In genomic region chr19:30312582-30313352, GRCh38 we compare ENCODE assay signal across 22 cellular contexts. TPM values are rescaled to one million over a fixed set of nuclear protein-coding genes. Genes with fewer than 3 reads are reported as not detected.
"Had no signal": no experiment of that assay in that cellular context is flagged by ENCODE, and none has a peak within 500 bp of the region (broad histone marks: within the 10 kb centered on the region; RNA-seq: fewer than 3 reads in every experiment).

No MANE protein-coding gene starts in this region.

- H3K4me1 ChIP-seq: heart left ventricle had no signal

- DNase-seq: activated CD4-positive, alpha-beta T cell treated with anti-CD3 and anti-CD28 coated beads, Interleukin-2, amount 10 ng/mL, durations not matched to agents 24 days and 14 days; activated CD8-positive, alpha-beta memory T cell treated with anti-CD3 and anti-CD28 coated beads, Interleukin-2, amount 10 ng/mL, durations not matched to agents 7 days and 5 days; activated CD8-positive, alpha-beta T cell treated with anti-CD3 and anti-CD28 coated beads for 36 hours; activated effector memory CD4-positive, alpha-beta T cell treated with anti-CD3 and anti-CD28 coated beads, Interleukin-2, amount 50 U/mL, for 16 hours; activated naive CD4-positive, alpha-beta T cell treated with anti-CD3 and anti-CD28 coated beads, Interleukin-2, amount 10 ng/mL, durations not matched to agents 7 days and 5 days; activated T-cell treated with anti-CD3 and anti-CD28 coated beads for 4 hours; amygdala; cortex of kidney; heart left ventricle; naive thymus-derived CD4-positive, alpha-beta T cell; small intestine; stimulated activated CD4-positive, alpha-beta T cell treated with anti-CD3 and anti-CD28 coated beads, Interleukin-2, amount 100 ng/mL, for 24 hours; stimulated activated naive B cell treated with anti-CD40 and anti-IgM and Interleukin-4, amounts not matched to agents 10 μg/mL and 1 μg/mL and 100 μg/mL, for 72 hours had no signal

- H3K4me3 ChIP-seq: heart left ventricle, lung, thoracic aorta had no signal

- H3K27me3 Mint-ChIP-seq: activated CD4-positive, alpha-beta T cell treated with anti-CD3 and anti-CD28 coated beads, Interleukin-2, amount 10 ng/mL, durations not matched to agents 24 days and 14 days; activated CD8-positive, alpha-beta memory T cell treated with anti-CD3 and anti-CD28 coated beads, Interleukin-2, amount 10 ng/mL, durations not matched to agents 7 days and 5 days; activated CD8-positive, alpha-beta T cell treated with anti-CD3 and anti-CD28 coated beads for 36 hours; activated naive CD4-positive, alpha-beta T cell treated with anti-CD3 and anti-CD28 coated beads, Interleukin-2, amount 10 ng/mL, durations not matched to agents 7 days and 5 days; stimulated activated naive B cell treated with anti-CD40 and anti-IgM and Interleukin-4, amounts not matched to agents 10 μg/mL and 1 μg/mL and 100 μg/mL, for 72 hours had no signal

- H3K27ac ChIP-seq: heart left ventricle, thoracic aorta had no signal

- H3K4me1 Mint-ChIP-seq: activated CD4-positive, alpha-beta T cell treated with anti-CD3 and anti-CD28 coated beads, Interleukin-2, amount 10 ng/mL, durations not matched to agents 24 days and 14 days; activated CD8-positive, alpha-beta memory T cell treated with anti-CD3 and anti-CD28 coated beads, Interleukin-2, amount 10 ng/mL, durations not matched to agents 7 days and 5 days; activated naive CD4-positive, alpha-beta T cell treated with anti-CD3 and anti-CD28 coated beads, Interleukin-2, amount 10 ng/mL, durations not matched to agents 7 days and 5 days; naive thymus-derived CD4-positive, alpha-beta T cell; stimulated activated naive B cell treated with anti-CD40 and anti-IgM and Interleukin-4, amounts not matched to agents 10 μg/mL and 1 μg/mL and 100 μg/mL, for 72 hours had no signal

- H3K9me3 ChIP-seq: thoracic aorta had no signal

- ATAC-seq: activated CD8-positive, alpha-beta memory T cell treated with anti-CD3 and anti-CD28 coated beads, Interleukin-2, amount 10 ng/mL, durations not matched to agents 7 days and 5 days; activated CD8-positive, alpha-beta T cell treated with anti-CD3 and anti-CD28 coated beads for 36 hours; heart left ventricle; naive thymus-derived CD4-positive, alpha-beta T cell; sciatic nerve had no signal

- H3K36me3 ChIP-seq: heart left ventricle, thoracic aorta had no signal

- H3K36me3 Mint-ChIP-seq: activated CD8-positive, alpha-beta memory T cell treated with anti-CD3 and anti-CD28 coated beads, Interleukin-2, amount 10 ng/mL, durations not matched to agents 7 days and 5 days; activated naive CD4-positive, alpha-beta T cell treated with anti-CD3 and anti-CD28 coated beads, Interleukin-2, amount 10 ng/mL, durations not matched to agents 7 days and 5 days; naive thymus-derived CD4-positive, alpha-beta T cell; stimulated activated naive B cell treated with anti-CD40 and anti-IgM and Interleukin-4, amounts not matched to agents 10 μg/mL and 1 μg/mL and 100 μg/mL, for 72 hours; type B pancreatic cell had no signal

- H3K9me3 Mint-ChIP-seq: type B pancreatic cell had no signal

- H3K4me3 Mint-ChIP-seq: activated CD4-positive, alpha-beta T cell treated with anti-CD3 and anti-CD28 coated beads, Interleukin-2, amount 10 ng/mL, durations not matched to agents 24 days and 14 days; activated CD8-positive, alpha-beta memory T cell treated with anti-CD3 and anti-CD28 coated beads, Interleukin-2, amount 10 ng/mL, durations not matched to agents 7 days and 5 days; activated CD8-positive, alpha-beta T cell treated with anti-CD3 and anti-CD28 coated beads for 36 hours; activated naive CD4-positive, alpha-beta T cell treated with anti-CD3 and anti-CD28 coated beads, Interleukin-2, amount 10 ng/mL, durations not matched to agents 7 days and 5 days; naive thymus-derived CD4-positive, alpha-beta T cell; neural crest cell; stimulated activated naive B cell treated with anti-CD40 and anti-IgM and Interleukin-4, amounts not matched to agents 10 μg/mL and 1 μg/mL and 100 μg/mL, for 72 hours; T-helper 1 cell treated with Interleukin-12 subunit alpha and Interleukin-12 subunit beta and Interleukin-4 antibody, amounts not matched to agents 30 μg/mL and 1 μg/mL, for 36 hours; type B pancreatic cell had no signal

- H3K27ac Mint-ChIP-seq: activated CD4-positive, alpha-beta T cell treated with anti-CD3 and anti-CD28 coated beads, Interleukin-2, amount 10 ng/mL, durations not matched to agents 24 days and 14 days; activated CD8-positive, alpha-beta memory T cell treated with anti-CD3 and anti-CD28 coated beads, Interleukin-2, amount 10 ng/mL, durations not matched to agents 7 days and 5 days; activated CD8-positive, alpha-beta T cell treated with anti-CD3 and anti-CD28 coated beads for 36 hours; activated naive CD4-positive, alpha-beta T cell treated with anti-CD3 and anti-CD28 coated beads, Interleukin-2, amount 10 ng/mL, durations not matched to agents 7 days and 5 days; naive thymus-derived CD4-positive, alpha-beta T cell; stimulated activated naive B cell treated with anti-CD40 and anti-IgM and Interleukin-4, amounts not matched to agents 10 μg/mL and 1 μg/mL and 100 μg/mL, for 72 hours; T-helper 1 cell treated with Interleukin-12 subunit alpha and Interleukin-12 subunit beta and Interleukin-4 antibody, amounts not matched to agents 30 μg/mL and 1 μg/mL, for 36 hours; type B pancreatic cell had no signal

RNA-seq across cellular contexts. Expression of gene ZNF536, which starts 59.4 kb away (rescaled TPM):
- total RNA-seq: activated CD4-positive, alpha-beta T cell treated with anti-CD3 and anti-CD28 coated beads, Interleukin-2, amount 10 ng/mL, durations not matched to agents 24 days and 14 days; activated CD8-positive, alpha-beta memory T cell treated with anti-CD3 and anti-CD28 coated beads, Interleukin-2, amount 10 ng/mL, durations not matched to agents 7 days and 5 days; activated CD8-positive, alpha-beta T cell treated with anti-CD3 and anti-CD28 coated beads for 36 hours; bronchial epithelial cell; epithelial cell of proximal tubule; fibroblast of villous mesenchyme; naive thymus-derived CD4-positive, alpha-beta T cell had no signal
